20 cellular contexts compared by ENCODE assay signal in genomic region chr5:145848854-145849253, GRCh38. TPM values are rescaled to one million over a fixed set of nuclear protein-coding genes. Genes with fewer than 3 reads are reported as not detected.
DNase-seq lines count a peak whose midpoint lies in the region; TF ChIP-seq lines count a peak whose summit lies in the region.
"Had no signal": no experiment of that assay in that cellular context is flagged by ENCODE, and none has a peak within 500 bp of the region (broad histone marks: within the 10 kb centered on the region; RNA-seq: fewer than 3 reads in every experiment).

No MANE protein-coding gene starts in this region.

- H3K9me3 ChIP-seq in HAP-1, result no peaks in the 10 kb centered on the region
- H3K9me3 ChIP-seq: colonic mucosa, esophagus muscularis mucosa, Peyer's patch, right lobe of liver had no signal

- in situ Hi-C loops in HAP-1 (cut with MboI; ENCODE audit: low sequenced_read_pairs), result loop anchor here (25.0 kb wide), 1 partner anchor 1612 kb away; no protein-coding TSS in a partner anchor

- no peak overlapping the region for H3K27ac Mint-ChIP-seq in activated naive CD4-positive, alpha-beta T cell treated with anti-CD3 and anti-CD28 coated beads for 36 hours
- H3K27ac Mint-ChIP-seq: activated B cell treated with CpG ODN at 0.5 μM for 24 hours, GM23338 had no signal

- TF ChIP-seq POLR2A in erythroblast (IDR thresholded peaks at IDR 0.05; ENCODE audit: low read length), result no peak

- H3K36me3 Mint-ChIP-seq in activated naive CD4-positive, alpha-beta T cell treated with anti-CD3 and anti-CD28 coated beads for 36 hours (ENCODE audit: low read depth), result no peaks in the 10 kb centered on the region

- no peak overlapping the region for H3K4me3 Mint-ChIP-seq in activated naive CD4-positive, alpha-beta T cell treated with anti-CD3 and anti-CD28 coated beads for 36 hours
- H3K4me3 Mint-ChIP-seq: activated B cell treated with CpG ODN at 0.5 μM for 24 hours, GM23338 had no signal

- intact Hi-C loops in activated naive CD4-positive, alpha-beta T cell treated with anti-CD3 and anti-CD28 coated beads for 36 hours (cut with micrococcal nuclease), result no loop called here

- no peaks in the 10 kb centered on the region for H3K36me3 ChIP-seq in HAP-1 (replicated peaks)
- H3K36me3 ChIP-seq: colonic mucosa, esophagus muscularis mucosa, Peyer's patch, right lobe of liver had no signal

- no peaks in the 10 kb centered on the region for H3K4me1 Mint-ChIP-seq in activated naive CD4-positive, alpha-beta T cell treated with anti-CD3 and anti-CD28 coated beads for 36 hours (ENCODE audit: low read depth)
- H3K4me1 Mint-ChIP-seq: activated B cell treated with CpG ODN at 0.5 μM for 24 hours, GM23338 had no signal

- DNase-seq in A172 (ENCODE audit: low spot score) (peak; percentile 80), HPDE6-E6E7 (ENCODE audit: extremely low spot score) (peak; percentile 52), RPMI7951 (ENCODE audit: low read depth) (peak; percentile 79), erythroblast (lab: John Stamatoyannopoulos, UW) (peak; percentile 4 to 10), NK-92 (lab: John Stamatoyannopoulos, UW; ENCODE audit: unreplicated experiment) (no peak), HAP-1 (ENCODE audit: low spot score in 2 of 2) (no peak), NCI-H1417 (lab: John Stamatoyannopoulos, UW) (no peak)
- DNase-seq in activated naive CD4-positive, alpha-beta T cell treated with anti-CD3 and anti-CD28 coated beads for 36 hours, result no peak
- DNase-seq: activated B cell treated with CpG ODN at 0.5 μM for 24 hours, colonic mucosa, left colon, NCI-H1694 treated with DMSO at 0.1 percent for 48 hours, NCI-H526, nucleus accumbens, Peyer's patch, right lobe of liver had no signal

- H3K4me1 ChIP-seq in HAP-1, result no peaks in the 10 kb centered on the region
- H3K4me1 ChIP-seq: colonic mucosa, esophagus muscularis mucosa, Peyer's patch, right lobe of liver had no signal

- H3K9me3 Mint-ChIP-seq in activated naive CD4-positive, alpha-beta T cell treated with anti-CD3 and anti-CD28 coated beads for 36 hours, result peaks cover 2% of the 10 kb centered on the region
- H3K9me3 Mint-ChIP-seq: activated B cell treated with CpG ODN at 0.5 μM for 24 hours, GM23338 had no signal

- no peaks in the 10 kb centered on the region for H3K27me3 ChIP-seq in HAP-1 (ENCODE audit: low read depth)
- H3K27me3 ChIP-seq: colonic mucosa, esophagus muscularis mucosa, Peyer's patch, right lobe of liver had no signal

- H3K27me3 Mint-ChIP-seq in activated naive CD4-positive, alpha-beta T cell treated with anti-CD3 and anti-CD28 coated beads for 36 hours (ENCODE audit: low read depth), result peaks cover 6% of the 10 kb centered on the region

- CTCF ChIA-PET in activated naive CD4-positive, alpha-beta T cell treated with anti-CD3 and anti-CD28 coated beads for 36 hours (lab: Charles Lee), result no interaction called here

- no peak overlapping the region for H3K4me3 ChIP-seq in HAP-1
- H3K4me3 ChIP-seq: colonic mucosa, esophagus muscularis mucosa, GM23338, Peyer's patch, right lobe of liver had no signal

RNA-seq across cellular contexts. Expression of gene PRELID2, which starts 13.7 kb away (rescaled TPM):
- total RNA-seq in A172 (2014; rRNA removed; shearing (Covaris generic)), result 26.3 and 28.1 TPM in 2 replicates
- total RNA-seq in RPMI7951 (2014; rRNA removed; shearing (Covaris generic)), result 10.6 and 10.7 TPM in 2 replicates
- total RNA-seq in activated naive CD4-positive, alpha-beta T cell treated with anti-CD3 and anti-CD28 coated beads for 36 hours, result under 1 TPM; 0.12 to 0.17 TPM

RNA-seq across cellular contexts. Expression of gene GRXCR2, which starts 24.0 kb away (rescaled TPM):
- not detected in 2 replicates for total RNA-seq in A172 (2014; rRNA removed; shearing (Covaris generic))
- not detected in 2 replicates for total RNA-seq in RPMI7951 (2014; rRNA removed; shearing (Covaris generic))
- total RNA-seq in activated naive CD4-positive, alpha-beta T cell treated with anti-CD3 and anti-CD28 coated beads for 36 hours, result not detected
- total RNA-seq: activated B cell treated with CpG ODN at 0.5 μM for 24 hours; colonic mucosa; esophagus muscularis mucosa; GM23338; left colon; Peyer's patch; right lobe of liver; subcutaneous adipose tissue; T-helper 1 cell treated with Interleukin-12 subunit alpha and Interleukin-12 subunit beta and Interleukin-4 antibody, amounts not matched to agents 30 ng/mL and 1 ng/mL, for 36 hours had no signal

Comparison
In these comparisons a context has a peak if more than half of its experiments do, and no peak if none do; other contexts are left out.
1. DNase-seq: peak in A172 (single experiment), HPDE6-E6E7 (single experiment), RPMI7951 (single experiment) and erythroblast (2 of 2); none in NK-92 (single experiment), activated naive CD4-positive, alpha-beta T cell treated with anti-CD3 and anti-CD28 coated beads for 36 hours (single experiment), HAP-1 (0 of 2) and NCI-H1417 (0 of 3).